Comparison of ENCODE assay signal across 1 cellular context in genomic region chr17:32444301-32445074, GRCh38.
TF ChIP-seq lines count a peak whose summit lies in the region.

TSS of gene PSMD11 (plus strand) at chr17:32444510. CDS start at chr17:32444524, 14 bp downstream.

TF ChIP-seq in GM12878, 131 proteins besides CTCF, POLR2A, EP300 and RAD21 (continued from another document and continues in another):
- TF ChIP-seq, protein P1, sequence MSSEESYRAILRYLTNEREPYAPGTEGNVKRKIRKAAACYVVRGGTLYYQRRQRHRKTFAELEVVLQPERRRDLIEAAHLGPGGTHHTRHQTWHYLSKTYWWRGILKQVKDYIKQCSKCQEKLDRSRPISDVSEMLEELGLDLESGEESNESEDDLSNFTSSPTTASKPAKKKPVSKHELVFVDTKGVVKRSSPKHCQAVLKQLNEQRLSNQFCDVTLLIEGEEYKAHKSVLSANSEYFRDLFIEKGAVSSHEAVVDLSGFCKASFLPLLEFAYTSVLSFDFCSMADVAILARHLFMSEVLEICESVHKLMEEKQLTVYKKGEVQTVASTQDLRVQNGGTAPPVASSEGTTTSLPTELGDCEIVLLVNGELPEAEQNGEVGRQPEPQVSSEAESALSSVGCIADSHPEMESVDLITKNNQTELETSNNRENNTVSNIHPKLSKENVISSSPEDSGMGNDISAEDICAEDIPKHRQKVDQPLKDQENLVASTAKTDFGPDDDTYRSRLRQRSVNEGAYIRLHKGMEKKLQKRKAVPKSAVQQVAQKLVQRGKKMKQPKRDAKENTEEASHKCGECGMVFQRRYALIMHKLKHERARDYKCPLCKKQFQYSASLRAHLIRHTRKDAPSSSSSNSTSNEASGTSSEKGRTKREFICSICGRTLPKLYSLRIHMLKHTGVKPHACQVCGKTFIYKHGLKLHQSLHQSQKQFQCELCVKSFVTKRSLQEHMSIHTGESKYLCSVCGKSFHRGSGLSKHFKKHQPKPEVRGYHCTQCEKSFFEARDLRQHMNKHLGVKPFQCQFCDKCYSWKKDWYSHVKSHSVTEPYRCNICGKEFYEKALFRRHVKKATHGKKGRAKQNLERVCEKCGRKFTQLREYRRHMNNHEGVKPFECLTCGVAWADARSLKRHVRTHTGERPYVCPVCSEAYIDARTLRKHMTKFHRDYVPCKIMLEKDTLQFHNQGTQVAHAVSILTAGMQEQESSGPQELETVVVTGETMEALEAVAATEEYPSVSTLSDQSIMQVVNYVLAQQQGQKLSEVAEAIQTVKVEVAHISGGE (CRISPR knock-in tag; IDR thresholded peaks at IDR 0.05): peak; percentile 88
- TF ChIP-seq TCF12 (IDR thresholded peaks at IDR 0.05; ENCODE audit: low read depth, low read length): peak; percentile 92
- TF ChIP-seq SP1 (IDR thresholded peaks at IDR 0.05; ENCODE audit: low read depth, low read length): peak; percentile 72
- 0 out of 2 replicates have a peak, but pooled peaks have one; percentile 78 for TF ChIP-seq ASH2L (IDR thresholded peaks at IDR 0.05; ENCODE audit: borderline replicate concordance, low read depth)
- peak; percentile 79 for TF ChIP-seq ZNF207 (IDR thresholded peaks at IDR 0.05; ENCODE audit: borderline replicate concordance)
- TF ChIP-seq ZNF274 (IDR thresholded peaks at IDR 0.05; ENCODE audit: insufficient read depth, insufficient read length): no peak
- TF ChIP-seq, protein P2, sequence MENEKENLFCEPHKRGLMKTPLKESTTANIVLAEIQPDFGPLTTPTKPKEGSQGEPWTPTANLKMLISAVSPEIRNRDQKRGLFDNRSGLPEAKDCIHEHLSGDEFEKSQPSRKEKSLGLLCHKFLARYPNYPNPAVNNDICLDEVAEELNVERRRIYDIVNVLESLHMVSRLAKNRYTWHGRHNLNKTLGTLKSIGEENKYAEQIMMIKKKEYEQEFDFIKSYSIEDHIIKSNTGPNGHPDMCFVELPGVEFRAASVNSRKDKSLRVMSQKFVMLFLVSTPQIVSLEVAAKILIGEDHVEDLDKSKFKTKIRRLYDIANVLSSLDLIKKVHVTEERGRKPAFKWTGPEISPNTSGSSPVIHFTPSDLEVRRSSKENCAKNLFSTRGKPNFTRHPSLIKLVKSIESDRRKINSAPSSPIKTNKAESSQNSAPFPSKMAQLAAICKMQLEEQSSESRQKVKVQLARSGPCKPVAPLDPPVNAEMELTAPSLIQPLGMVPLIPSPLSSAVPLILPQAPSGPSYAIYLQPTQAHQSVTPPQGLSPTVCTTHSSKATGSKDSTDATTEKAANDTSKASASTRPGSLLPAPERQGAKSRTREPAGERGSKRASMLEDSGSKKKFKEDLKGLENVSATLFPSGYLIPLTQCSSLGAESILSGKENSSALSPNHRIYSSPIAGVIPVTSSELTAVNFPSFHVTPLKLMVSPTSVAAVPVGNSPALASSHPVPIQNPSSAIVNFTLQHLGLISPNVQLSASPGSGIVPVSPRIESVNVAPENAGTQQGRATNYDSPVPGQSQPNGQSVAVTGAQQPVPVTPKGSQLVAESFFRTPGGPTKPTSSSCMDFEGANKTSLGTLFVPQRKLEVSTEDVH (IDR thresholded peaks at IDR 0.05; ENCODE audit: low read depth, partially characterized antibody): peak; percentile 40
- peak; percentile 28 to 66; a peak in 3 of 4 replicates for TF ChIP-seq BHLHE40 (IDR thresholded peaks at IDR 0.05; ENCODE audit: borderline replicate concordance in 1 of 2, low read depth in 2 of 2, low read length in 1 of 2)
- TF ChIP-seq GATAD2B (conservative IDR thresholded peaks at IDR 0.05; ENCODE audit: low read depth): no peak; the same call in 1 of the 2 replicates
- no peak for TF ChIP-seq CHD4 (IDR thresholded peaks at IDR 0.05)
- TF ChIP-seq NFXL1 (IDR thresholded peaks at IDR 0.05; ENCODE audit: borderline replicate concordance): no peak
- TF ChIP-seq CHD1 (IDR thresholded peaks at IDR 0.05; ENCODE audit: low read depth, low read length): no peak
- no peak for TF ChIP-seq CBX3 (IDR thresholded peaks at IDR 0.05; ENCODE audit: borderline replicate concordance, low read depth)
- TF ChIP-seq CEBPB (IDR thresholded peaks at IDR 0.05; ENCODE audit: borderline replicate concordance in 1 of 2, low read depth in 2 of 2, low read length in 2 of 2): no peak
- TF ChIP-seq CREB1 (IDR thresholded peaks at IDR 0.05; ENCODE audit: low read depth): peak; percentile 87
- TF ChIP-seq TARDBP (IDR thresholded peaks at IDR 0.05; ENCODE audit: borderline replicate concordance): peak; percentile 98
- TF ChIP-seq POLR2AphosphoS5 (IDR thresholded peaks at IDR 0.05; ENCODE audit: low read length): peak; percentile 65
- TF ChIP-seq ZNF217 (IDR thresholded peaks at IDR 0.05): no peak
- TF ChIP-seq NR2C1 (IDR thresholded peaks at IDR 0.05): peak; percentile 70
- TF ChIP-seq NR2F1 (conservative IDR thresholded peaks at IDR 0.05): 0 out of 2 replicates have a peak, but pooled peaks have one; percentile 34
- TF ChIP-seq, protein P3, sequence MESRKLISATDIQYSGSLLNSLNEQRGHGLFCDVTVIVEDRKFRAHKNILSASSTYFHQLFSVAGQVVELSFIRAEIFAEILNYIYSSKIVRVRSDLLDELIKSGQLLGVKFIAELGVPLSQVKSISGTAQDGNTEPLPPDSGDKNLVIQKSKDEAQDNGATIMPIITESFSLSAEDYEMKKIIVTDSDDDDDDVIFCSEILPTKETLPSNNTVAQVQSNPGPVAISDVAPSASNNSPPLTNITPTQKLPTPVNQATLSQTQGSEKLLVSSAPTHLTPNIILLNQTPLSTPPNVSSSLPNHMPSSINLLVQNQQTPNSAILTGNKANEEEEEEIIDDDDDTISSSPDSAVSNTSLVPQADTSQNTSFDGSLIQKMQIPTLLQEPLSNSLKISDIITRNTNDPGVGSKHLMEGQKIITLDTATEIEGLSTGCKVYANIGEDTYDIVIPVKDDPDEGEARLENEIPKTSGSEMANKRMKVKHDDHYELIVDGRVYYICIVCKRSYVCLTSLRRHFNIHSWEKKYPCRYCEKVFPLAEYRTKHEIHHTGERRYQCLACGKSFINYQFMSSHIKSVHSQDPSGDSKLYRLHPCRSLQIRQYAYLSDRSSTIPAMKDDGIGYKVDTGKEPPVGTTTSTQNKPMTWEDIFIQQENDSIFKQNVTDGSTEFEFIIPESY (IDR thresholded peaks at IDR 0.05): no peak
- peak; percentile 54 for TF ChIP-seq RELA (IDR thresholded peaks at IDR 0.05; ENCODE audit: borderline replicate concordance, partially characterized antibody)
- TF ChIP-seq NR2C2 (IDR thresholded peaks at IDR 0.05; ENCODE audit: borderline replicate concordance, control insufficient read depth, insufficient read length, low read depth): no peak
- no peak for TF ChIP-seq RBBP5 (conservative IDR thresholded peaks at IDR 0.05)
- no peak for TF ChIP-seq TBL1XR1 (IDR thresholded peaks at IDR 0.05; ENCODE audit: low read depth, low read length)
- TF ChIP-seq PML (IDR thresholded peaks at IDR 0.05; ENCODE audit: low read length): no peak
- TF ChIP-seq NBN (IDR thresholded peaks at IDR 0.05): peak; percentile 63
- TF ChIP-seq EZH2 (IDR thresholded peaks at IDR 0.05; ENCODE audit: borderline replicate concordance, control insufficient read depth, low read depth, low read length): no peak
- TF ChIP-seq ZNF622 (IDR thresholded peaks at IDR 0.05): no peak
- TF ChIP-seq, protein P4, sequence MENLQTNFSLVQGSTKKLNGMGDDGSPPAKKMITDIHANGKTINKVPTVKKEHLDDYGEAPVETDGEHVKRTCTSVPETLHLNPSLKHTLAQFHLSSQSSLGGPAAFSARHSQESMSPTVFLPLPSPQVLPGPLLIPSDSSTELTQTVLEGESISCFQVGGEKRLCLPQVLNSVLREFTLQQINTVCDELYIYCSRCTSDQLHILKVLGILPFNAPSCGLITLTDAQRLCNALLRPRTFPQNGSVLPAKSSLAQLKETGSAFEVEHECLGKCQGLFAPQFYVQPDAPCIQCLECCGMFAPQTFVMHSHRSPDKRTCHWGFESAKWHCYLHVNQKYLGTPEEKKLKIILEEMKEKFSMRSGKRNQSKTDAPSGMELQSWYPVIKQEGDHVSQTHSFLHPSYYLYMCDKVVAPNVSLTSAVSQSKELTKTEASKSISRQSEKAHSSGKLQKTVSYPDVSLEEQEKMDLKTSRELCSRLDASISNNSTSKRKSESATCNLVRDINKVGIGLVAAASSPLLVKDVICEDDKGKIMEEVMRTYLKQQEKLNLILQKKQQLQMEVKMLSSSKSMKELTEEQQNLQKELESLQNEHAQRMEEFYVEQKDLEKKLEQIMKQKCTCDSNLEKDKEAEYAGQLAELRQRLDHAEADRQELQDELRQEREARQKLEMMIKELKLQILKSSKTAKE (IDR thresholded peaks at IDR 0.05; ENCODE audit: low read depth, poor library complexity, severe bottlenecking): no peak
- TF ChIP-seq EED (IDR thresholded peaks at IDR 0.05; ENCODE audit: low read depth): no peak
- peak; percentile 61 for TF ChIP-seq MXI1 (IDR thresholded peaks at IDR 0.05; ENCODE audit: low read depth, low read length)
- no peak; a peak in 2 of 4 replicates for TF ChIP-seq SRF (IDR thresholded peaks at IDR 0.05; ENCODE audit: low read depth in 2 of 2, low read length in 2 of 2)
- peak; percentile 60 for TF ChIP-seq BACH1 (IDR thresholded peaks at IDR 0.05; ENCODE audit: borderline replicate concordance)
- TF ChIP-seq MYC (IDR thresholded peaks at IDR 0.05; ENCODE audit: insufficient read depth, insufficient read length, insufficient replicate concordance, low read length, severe bottlenecking): no peak
- no peak for TF ChIP-seq SUZ12 (IDR thresholded peaks at IDR 0.05; ENCODE audit: unreplicated experiment)
- TF ChIP-seq KAT2A (conservative IDR thresholded peaks at IDR 0.05; ENCODE audit: control insufficient read depth, low read depth, low read length): no peak
- TF ChIP-seq, protein P5, sequence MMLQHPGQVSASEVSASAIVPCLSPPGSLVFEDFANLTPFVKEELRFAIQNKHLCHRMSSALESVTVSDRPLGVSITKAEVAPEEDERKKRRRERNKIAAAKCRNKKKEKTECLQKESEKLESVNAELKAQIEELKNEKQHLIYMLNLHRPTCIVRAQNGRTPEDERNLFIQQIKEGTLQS (IDR thresholded peaks at IDR 0.05; ENCODE audit: borderline replicate concordance, extremely low read depth, low read depth, low read length): no peak
- peak; percentile 42 to 55; a peak in 2 of 3 replicates for TF ChIP-seq EGR1 (IDR thresholded peaks at IDR 0.05; ENCODE audit: borderline replicate concordance in 1 of 2, low read depth in 2 of 2, low read length in 2 of 2)
- TF ChIP-seq NRF1 (conservative IDR thresholded peaks at IDR 0.05; ENCODE audit: low read depth, low read length): no peak
- no peak for TF ChIP-seq YBX1 (IDR thresholded peaks at IDR 0.05)
- TF ChIP-seq, protein P6, sequence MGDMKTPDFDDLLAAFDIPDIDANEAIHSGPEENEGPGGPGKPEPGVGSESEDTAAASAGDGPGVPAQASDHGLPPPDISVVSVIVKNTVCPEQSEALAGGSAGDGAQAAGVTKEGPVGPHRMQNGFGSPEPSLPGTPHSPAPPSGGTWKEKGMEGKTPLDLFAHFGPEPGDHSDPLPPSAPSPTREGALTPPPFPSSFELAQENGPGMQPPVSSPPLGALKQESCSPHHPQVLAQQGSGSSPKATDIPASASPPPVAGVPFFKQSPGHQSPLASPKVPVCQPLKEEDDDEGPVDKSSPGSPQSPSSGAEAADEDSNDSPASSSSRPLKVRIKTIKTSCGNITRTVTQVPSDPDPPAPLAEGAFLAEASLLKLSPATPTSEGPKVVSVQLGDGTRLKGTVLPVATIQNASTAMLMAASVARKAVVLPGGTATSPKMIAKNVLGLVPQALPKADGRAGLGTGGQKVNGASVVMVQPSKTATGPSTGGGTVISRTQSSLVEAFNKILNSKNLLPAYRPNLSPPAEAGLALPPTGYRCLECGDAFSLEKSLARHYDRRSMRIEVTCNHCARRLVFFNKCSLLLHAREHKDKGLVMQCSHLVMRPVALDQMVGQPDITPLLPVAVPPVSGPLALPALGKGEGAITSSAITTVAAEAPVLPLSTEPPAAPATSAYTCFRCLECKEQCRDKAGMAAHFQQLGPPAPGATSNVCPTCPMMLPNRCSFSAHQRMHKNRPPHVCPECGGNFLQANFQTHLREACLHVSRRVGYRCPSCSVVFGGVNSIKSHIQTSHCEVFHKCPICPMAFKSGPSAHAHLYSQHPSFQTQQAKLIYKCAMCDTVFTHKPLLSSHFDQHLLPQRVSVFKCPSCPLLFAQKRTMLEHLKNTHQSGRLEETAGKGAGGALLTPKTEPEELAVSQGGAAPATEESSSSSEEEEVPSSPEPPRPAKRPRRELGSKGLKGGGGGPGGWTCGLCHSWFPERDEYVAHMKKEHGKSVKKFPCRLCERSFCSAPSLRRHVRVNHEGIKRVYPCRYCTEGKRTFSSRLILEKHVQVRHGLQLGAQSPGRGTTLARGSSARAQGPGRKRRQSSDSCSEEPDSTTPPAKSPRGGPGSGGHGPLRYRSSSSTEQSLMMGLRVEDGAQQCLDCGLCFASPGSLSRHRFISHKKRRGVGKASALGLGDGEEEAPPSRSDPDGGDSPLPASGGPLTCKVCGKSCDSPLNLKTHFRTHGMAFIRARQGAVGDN (IDR thresholded peaks at IDR 0.05): no peak
- TF ChIP-seq PAX5 (IDR thresholded peaks at IDR 0.05; ENCODE audit: borderline replicate concordance, low read depth, low read length): no peak
- TF ChIP-seq MLLT1 (IDR thresholded peaks at IDR 0.05): no peak
- no peak for TF ChIP-seq NFYA (IDR thresholded peaks at IDR 0.05; ENCODE audit: borderline replicate concordance, low read depth, low read length)
- no peak; the same call in 1 of the 2 replicates for TF ChIP-seq SREBF2 (IDR thresholded peaks at IDR 0.05; ENCODE audit: low read length)
- TF ChIP-seq DPF2 (IDR thresholded peaks at IDR 0.05): peak; percentile 63; the same call in 1 of the 2 replicates
- TF ChIP-seq CBX5 (IDR thresholded peaks at IDR 0.05; ENCODE audit: low read depth): peak; percentile 78; the same call in 1 of the 2 replicates
- TF ChIP-seq RFX5 (IDR thresholded peaks at IDR 0.05; ENCODE audit: low read depth, low read length): no peak
